Comparison of ENCODE assay signal across 3 cellular contexts in genomic region chr2:176913955-176914354, GRCh38.
"Had no signal": no experiment of that assay in that cellular context is flagged by ENCODE, and none has a peak within 500 bp of the region (broad histone marks: within the 10 kb centered on the region; RNA-seq: fewer than 3 reads in every experiment).

No MANE protein-coding gene starts in this region.

- H3K4me3 ChIP-seq: GM12878 had no signal

- ATAC-seq: GM12878 had no signal

- DNase-seq: GDM1, GF-D8 had no signal
